In genomic region chr7:101814081-101814995, GRCh38 we compare ENCODE assay signal across 8 cellular contexts. TPM values are rescaled to one million over a fixed set of nuclear protein-coding genes. Genes with fewer than 3 reads are reported as not detected.
DNase-seq lines count a peak whose midpoint lies in the region; ATAC-seq and TF ChIP-seq lines count a peak whose summit lies in the region.

No MANE protein-coding gene starts in this region.

- no peaks in the 10 kb centered on the region; a peak in 2 of 7 replicates for H3K36me3 Mint-ChIP-seq in H9 (ENCODE audit: insufficient read depth in 1 of 3, low read depth in 3 of 3)
- H3K36me3 Mint-ChIP-seq in stimulated activated memory B cell treated with anti-CD40 and anti-IgM and Interleukin-4, amounts not matched to agents 10 μg/mL and 1 μg/mL and 100 μg/mL, for 72 hours = no peaks in the 10 kb centered on the region

- no peak overlapping the region for H3K56ac ChIP-seq in H9 (ENCODE audit: insufficient read length, low read depth, low read length)

- H2BK12ac ChIP-seq in H9 (ENCODE audit: insufficient read length, low read depth, low read length) = no peak overlapping the region

- intact Hi-C loops in mucosa of descending colon (cut with DNase I, micrococcal nuclease) = loop anchor here (10.0 kb wide), 3 partner anchors 120 to 310 kb away; no protein-coding TSS in a partner anchor

- no peak overlapping the region for H4K91ac ChIP-seq in H9 (ENCODE audit: insufficient read length, low read depth, low read length)

- peaks cover 17% of the 10 kb centered on the region for H3K23me2 ChIP-seq in H9 (ENCODE audit: insufficient read length, low read depth, low read length, poor library complexity, severe bottlenecking)

- H3K14ac ChIP-seq in H9 (ENCODE audit: insufficient read depth, low read length) = no peak overlapping the region; the same call in 1 of the 2 replicates

- H2BK15ac ChIP-seq in H9 (ENCODE audit: low read depth, low read length) = no peak overlapping the region

- no peaks in the 10 kb centered on the region for H3K27me3 ChIP-seq in H9 (ENCODE audit: insufficient read depth, low read length)

- H3K79me2 ChIP-seq in H9 (ENCODE audit: insufficient read depth, low read length) = peaks cover 14% of the 10 kb centered on the region; the same call in 1 of the 2 replicates

- H3K27me3 Mint-ChIP-seq in H9 (ENCODE audit: low read depth) = peaks cover 19% of the 10 kb centered on the region
- H3K27me3 Mint-ChIP-seq in stimulated activated memory B cell treated with anti-CD40 and anti-IgM and Interleukin-4, amounts not matched to agents 10 μg/mL and 1 μg/mL and 100 μg/mL, for 72 hours = no peaks in the 10 kb centered on the region

- H3K9ac ChIP-seq in H9 (ENCODE audit: extremely low read depth, insufficient read length, low read length) = peak overlapping the region; percentile 25

- H2BK120ac ChIP-seq in H9 (ENCODE audit: low read depth, low read length, poor library complexity, severe bottlenecking) = no peak overlapping the region

- no peaks in the 10 kb centered on the region for H4K20me1 ChIP-seq in H9 (ENCODE audit: control insufficient read depth, insufficient read depth, insufficient read length)

- H3K4ac ChIP-seq in H9 (ENCODE audit: low read depth, low read length) = no peak overlapping the region

- no peak overlapping the region for H4K5ac ChIP-seq in H9 (ENCODE audit: insufficient read length, low read depth, low read length)

- no CpG with 5 or more reads among the region's 74 CpGs for WGBS in H9 (ENCODE audit: extremely low coverage, insufficient read length, low lambda C conversion rate)

- H2BK20ac ChIP-seq in H9 (ENCODE audit: low read depth, low read length, poor library complexity, severe bottlenecking) = no peak overlapping the region

- peak; percentile 73 for ATAC-seq in mucosa of descending colon
- peak; percentile 66 for ATAC-seq in stimulated activated memory B cell treated with anti-CD40 and anti-IgM and Interleukin-4, amounts not matched to agents 10 μg/mL and 1 μg/mL and 100 μg/mL, for 72 hours
- ATAC-seq in GM18861 (IDR thresholded peaks at IDR 0.05; ENCODE audit: unreplicated experiment) = no peak

- H3K9me3 Mint-ChIP-seq in H9 = no peaks in the 10 kb centered on the region
- no peaks in the 10 kb centered on the region for H3K9me3 Mint-ChIP-seq in stimulated activated memory B cell treated with anti-CD40 and anti-IgM and Interleukin-4, amounts not matched to agents 10 μg/mL and 1 μg/mL and 100 μg/mL, for 72 hours

- H3K4me1 ChIP-seq in H9 (ENCODE audit: insufficient read depth, low read length) (peaks cover 3% of the 10 kb centered on the region; the same call in 1 of the 2 replicates), mucosa of descending colon (ENCODE audit: low read depth) (peaks cover 5% of the 10 kb centered on the region)

- no peak overlapping the region for H2AFZ ChIP-seq in H9 (ENCODE audit: low read length)

- DNase-seq in CMK (ENCODE audit: low read depth) (peak; percentile 60), H9 (peak; percentile 75), NCI-H774 (lab: John Stamatoyannopoulos, UW) (peak; percentile 58), activated T-cell treated with anti-CD3 and anti-CD28 coated beads for 24 hours (ENCODE audit: low read depth) (peak; percentile 49), erythroblast (lab: John Stamatoyannopoulos, UW) (peak; percentile 75 to 80), mucosa of descending colon (peak; percentile 69 to 82 (median 78))

- no peaks in the 10 kb centered on the region for H3K9me3 ChIP-seq in H9 (ENCODE audit: control insufficient read depth, low read depth, low read length)
- H3K9me3 ChIP-seq in mucosa of descending colon = no peaks in the 10 kb centered on the region

- no peak overlapping the region for H2BK5ac ChIP-seq in H9 (ENCODE audit: insufficient read length, low read length)

- H4K8ac ChIP-seq in H9 (replicated peaks; ENCODE audit: insufficient read length, low read depth, low read length) = no peak overlapping the region

- peak overlapping the region; percentile 61 to 78 for H3K4me3 Mint-ChIP-seq in H9
- H3K4me3 Mint-ChIP-seq in stimulated activated memory B cell treated with anti-CD40 and anti-IgM and Interleukin-4, amounts not matched to agents 10 μg/mL and 1 μg/mL and 100 μg/mL, for 72 hours = peak overlapping the region; percentile 77

- no peaks in the 10 kb centered on the region for H3K79me1 ChIP-seq in H9 (ENCODE audit: insufficient read depth, low read depth, low read length, poor library complexity, severe bottlenecking)

- H3K18ac ChIP-seq in H9 (ENCODE audit: insufficient read length, low read depth, low read length) = peak overlapping the region; percentile 34

- H3K27ac ChIP-seq in H9 (ENCODE audit: insufficient read length, low read depth, low read length) = no peak overlapping the region

- H3K4me3 ChIP-seq in mucosa of descending colon = peak overlapping the region; percentile 54

- peaks cover 25 to 27% of the 10 kb centered on the region in 2 experiments for H3K4me1 Mint-ChIP-seq in H9
- peaks cover 24% of the 10 kb centered on the region for H3K4me1 Mint-ChIP-seq in stimulated activated memory B cell treated with anti-CD40 and anti-IgM and Interleukin-4, amounts not matched to agents 10 μg/mL and 1 μg/mL and 100 μg/mL, for 72 hours

- TF ChIP-seq CTCF in H9 (conservative IDR thresholded peaks at IDR 0.05) = peak; percentile 58
- peak; percentile 52 for TF ChIP-seq CTCF in mucosa of descending colon (IDR thresholded peaks at IDR 0.05)

- TF ChIP-seq POLR2A in erythroblast (IDR thresholded peaks at IDR 0.05; ENCODE audit: low read length) = peak; percentile 4

- H2AK5ac ChIP-seq in H9 (ENCODE audit: insufficient read length, low read length) = no peak overlapping the region

- H3K36me3 ChIP-seq in mucosa of descending colon (ENCODE audit: low read depth) = no peaks in the 10 kb centered on the region

- H3K27ac Mint-ChIP-seq in H9 = no peak overlapping the region
- H3K27ac Mint-ChIP-seq in stimulated activated memory B cell treated with anti-CD40 and anti-IgM and Interleukin-4, amounts not matched to agents 10 μg/mL and 1 μg/mL and 100 μg/mL, for 72 hours = peak overlapping the region; percentile 67

- H3K4me2 ChIP-seq in H9 (ENCODE audit: insufficient read depth, insufficient read length, low read length) = peak overlapping the region; percentile 92

- no peak overlapping the region for H3T11ph ChIP-seq in H9 (ENCODE audit: low read length)

- H3K23ac ChIP-seq in H9 (ENCODE audit: insufficient read length, low read depth, low read length) = no peak overlapping the region

RNA-seq across cellular contexts. Expression of gene CUX1, which starts 3.1 kb away (rescaled TPM):
- total RNA-seq in H9 (2021) = 53.5 and 60.5 TPM in 2 replicates
- total RNA-seq in mucosa of descending colon = 100 to 1,000 TPM in 2 of 3 donors, 10 to 100 TPM in 1; 85.2 to 167 (median 120) TPM
